In the genomic region with DNA sequence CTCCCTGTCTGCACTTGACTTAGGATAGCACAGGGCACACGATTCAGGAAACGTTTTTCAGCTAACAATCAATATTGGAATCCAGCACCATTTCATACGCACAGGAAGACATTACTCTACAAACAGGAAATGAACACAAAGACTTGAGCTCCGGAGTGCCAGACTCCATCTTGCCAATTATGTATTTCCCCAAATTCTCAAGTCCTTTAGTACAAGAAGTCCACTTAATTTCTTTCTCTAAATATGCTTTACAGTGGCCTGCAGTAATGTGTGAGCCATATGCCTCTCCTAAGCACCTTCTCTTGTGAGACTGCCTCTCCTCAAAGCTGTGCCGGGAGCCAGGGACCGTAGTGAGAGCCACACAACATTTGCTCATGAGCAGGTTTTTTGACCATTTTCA, we compare ENCODE assay signal across 26 cellular contexts.
"Had no signal": no experiment of that assay in that cellular context is flagged by ENCODE, and none has a peak within 500 bp of the region (broad histone marks: within the 10 kb centered on the region; RNA-seq: fewer than 3 reads in every experiment).

No MANE protein-coding gene starts in this region.

- H3K36me3 ChIP-seq: breast epithelium, SJSA1 had no signal

- H3K4me3 ChIP-seq: breast epithelium, SJSA1 had no signal

- DNase-seq: activated B cell treated with CpG ODN at 0.5 μM for 24 hours; activated CD4-positive, alpha-beta T cell treated with anti-CD3 and anti-CD28 coated beads for 1 hour; activated CD4-positive, alpha-beta T cell treated with anti-CD3 and anti-CD28 coated beads, Interleukin-2, amount 10 ng/mL, durations not matched to agents 24 days and 14 days; activated CD4-positive, alpha-beta T cell treated with anti-CD3 and anti-CD28 coated beads, Interleukin-2, amount 50 U/mL, for 48 hours; activated CD8-positive, alpha-beta memory T cell treated with anti-CD3 and anti-CD28 coated beads, Interleukin-2, amount 10 ng/mL, durations not matched to agents 7 days and 5 days; activated effector memory CD4-positive, alpha-beta T cell treated with Interleukin-2 at 50 U/mL for 16 hours; activated naive CD4-positive, alpha-beta T cell; activated T-cell treated with anti-CD3 and anti-CD28 coated beads, Interleukin-2, amount 50 U/mL, for 24 hours; aorta; caudate nucleus; KG1; NCI-H1092; NCI-H1417; NCI-H1930; NCI-H2107; NCI-H510A treated with DMSO at 0.1 percent for 48 hours; NCI-H69; NK-92 treated with Interleukin-12 subunit alpha and Interleukin-12 subunit beta, amount 100 ng/mL, for 24 hours; OCI-M1; SHP77 had no signal

- H3K4me1 Mint-ChIP-seq: activated B cell treated with CpG ODN at 0.5 μM for 24 hours; activated CD4-positive, alpha-beta T cell treated with anti-CD3 and anti-CD28 coated beads, Interleukin-2, amount 10 ng/mL, durations not matched to agents 24 days and 14 days; activated CD8-positive, alpha-beta memory T cell treated with anti-CD3 and anti-CD28 coated beads, Interleukin-2, amount 10 ng/mL, durations not matched to agents 7 days and 5 days; activated naive CD4-positive, alpha-beta T cell treated with anti-CD3 and anti-CD28 coated beads, Interleukin-2, amount 50 U/mL, for 24 hours had no signal

- H3K4me1 ChIP-seq: breast epithelium had no signal

- H3K27me3 ChIP-seq: breast epithelium, SJSA1 had no signal

- H3K27ac ChIP-seq: breast epithelium, SJSA1 had no signal

- FAIRE-seq: RCC 7860 had no signal

- H3K27ac Mint-ChIP-seq: activated B cell treated with CpG ODN at 0.5 μM for 24 hours; activated CD4-positive, alpha-beta T cell treated with anti-CD3 and anti-CD28 coated beads, Interleukin-2, amount 10 ng/mL, durations not matched to agents 24 days and 14 days; activated CD8-positive, alpha-beta memory T cell treated with anti-CD3 and anti-CD28 coated beads, Interleukin-2, amount 10 ng/mL, durations not matched to agents 7 days and 5 days; activated naive CD4-positive, alpha-beta T cell treated with anti-CD3 and anti-CD28 coated beads, Interleukin-2, amount 50 U/mL, for 24 hours; activated T-cell treated with anti-CD3 and anti-CD28 coated beads, Interleukin-2, amount 50 U/mL, for 24 hours; activated T-helper 1 cell treated with anti-CD3 and anti-CD28 coated beads, Interleukin-12 subunit alpha, Interleukin-12 subunit beta, Interleukin-2, Interleukin-4 antibody, amounts not matched to agents 30 ng/mL and 10 ng/mL and 1 ng/mL, durations not matched to agents 14 hours and 24 hours and 36 hours; T-helper 1 cell treated with Interleukin-12 subunit alpha and Interleukin-12 subunit beta and Interleukin-4 antibody, amounts not matched to agents 30 μg/mL and 1 μg/mL, for 36 hours had no signal

- H3K36me3 Mint-ChIP-seq: activated CD8-positive, alpha-beta memory T cell treated with anti-CD3 and anti-CD28 coated beads, Interleukin-2, amount 10 ng/mL, durations not matched to agents 7 days and 5 days; activated naive CD4-positive, alpha-beta T cell treated with anti-CD3 and anti-CD28 coated beads, Interleukin-2, amount 50 U/mL, for 24 hours had no signal

- H3K4me3 Mint-ChIP-seq: activated B cell treated with CpG ODN at 0.5 μM for 24 hours; activated CD4-positive, alpha-beta T cell treated with anti-CD3 and anti-CD28 coated beads, Interleukin-2, amount 10 ng/mL, durations not matched to agents 24 days and 14 days; activated CD8-positive, alpha-beta memory T cell treated with anti-CD3 and anti-CD28 coated beads, Interleukin-2, amount 10 ng/mL, durations not matched to agents 7 days and 5 days; activated naive CD4-positive, alpha-beta T cell treated with anti-CD3 and anti-CD28 coated beads, Interleukin-2, amount 50 U/mL, for 24 hours; activated T-cell treated with anti-CD3 and anti-CD28 coated beads, Interleukin-2, amount 50 U/mL, for 24 hours; activated T-helper 1 cell treated with anti-CD3 and anti-CD28 coated beads, Interleukin-12 subunit alpha, Interleukin-12 subunit beta, Interleukin-2, Interleukin-4 antibody, amounts not matched to agents 30 ng/mL and 10 ng/mL and 1 ng/mL, durations not matched to agents 14 hours and 24 hours and 36 hours; T-helper 1 cell treated with Interleukin-12 subunit alpha and Interleukin-12 subunit beta and Interleukin-4 antibody, amounts not matched to agents 30 μg/mL and 1 μg/mL, for 36 hours had no signal

- H3K27me3 Mint-ChIP-seq: activated B cell treated with CpG ODN at 0.5 μM for 24 hours; activated CD4-positive, alpha-beta T cell treated with anti-CD3 and anti-CD28 coated beads, Interleukin-2, amount 10 ng/mL, durations not matched to agents 24 days and 14 days; activated CD8-positive, alpha-beta memory T cell treated with anti-CD3 and anti-CD28 coated beads, Interleukin-2, amount 10 ng/mL, durations not matched to agents 7 days and 5 days had no signal

- ATAC-seq: activated CD8-positive, alpha-beta memory T cell treated with anti-CD3 and anti-CD28 coated beads, Interleukin-2, amount 10 ng/mL, durations not matched to agents 7 days and 5 days had no signal
